Comparison of ENCODE assay signal across 17 cellular contexts in genomic region chr2:226915846-226916360, GRCh38.
DNase-seq lines count a peak whose midpoint lies in the region; ATAC-seq and TF ChIP-seq lines count a peak whose summit lies in the region.
"Had no signal": no experiment of that assay in that cellular context is flagged by ENCODE, and none has a peak within 500 bp of the region (broad histone marks: within the 10 kb centered on the region; RNA-seq: fewer than 3 reads in every experiment).

No MANE protein-coding gene starts in this region.

- intact Hi-C loops in activated CD4-positive, alpha-beta T cell treated with anti-CD3 and anti-CD28 coated beads for 36 hours (cut with DNase I, micrococcal nuclease), result no loop called here

- peaks cover 9% of the 10 kb centered on the region for H3K4me1 Mint-ChIP-seq in stimulated activated naive CD8-positive, alpha-beta T cell treated with anti-CD3 and anti-CD28 coated beads, Interleukin-15, amount 100 ng/mL, for 72 hours
- peaks cover 15% of the 10 kb centered on the region for H3K4me1 Mint-ChIP-seq in activated CD4-positive, alpha-beta T cell treated with anti-CD3 and anti-CD28 coated beads for 36 hours
- H3K4me1 Mint-ChIP-seq in CD8-positive, alpha-beta memory T cell, result peaks cover 9 to 23% (median 13%) of the 10 kb centered on the region in 3 donors
- H3K4me1 Mint-ChIP-seq: nephron had no signal

- H3K36me3 ChIP-seq in RWPE2 (ENCODE audit: low read depth), result peaks cover 9% of the 10 kb centered on the region; the same call in 1 of the 2 replicates
- H3K36me3 ChIP-seq in CD8-positive, alpha-beta memory T cell (ENCODE audit: insufficient read depth, low read length), result no peaks in the 10 kb centered on the region
- H3K36me3 ChIP-seq: left lung had no signal

- H3K4me3 Mint-ChIP-seq in stimulated activated naive CD8-positive, alpha-beta T cell treated with anti-CD3 and anti-CD28 coated beads, Interleukin-15, amount 100 ng/mL, for 72 hours, result no peak overlapping the region
- no peak overlapping the region for H3K4me3 Mint-ChIP-seq in activated CD4-positive, alpha-beta T cell treated with anti-CD3 and anti-CD28 coated beads for 36 hours
- H3K4me3 Mint-ChIP-seq in CD8-positive, alpha-beta memory T cell, result no peak overlapping the region
- H3K4me3 Mint-ChIP-seq: nephron, T-cell had no signal

- no peak for DNase-seq in stimulated activated naive CD8-positive, alpha-beta T cell treated with anti-CD3 and anti-CD28 coated beads, Interleukin-15, Interleukin-2, amounts not matched to agents 100 U/mL and 50 U/mL, for 24 hours
- DNase-seq in stimulated activated naive CD8-positive, alpha-beta T cell treated with anti-CD3 and anti-CD28 coated beads, Interleukin-15, amount 100 ng/mL, for 72 hours, result no peak
- DNase-seq in RWPE2 (ENCODE audit: low spot score) (no peak), fibroblast of pulmonary artery (ENCODE audit: low read depth) (peak; percentile 53), NCI-H2171 treated with DMSO at 0.1 percent for 48 hours (lab: John Stamatoyannopoulos, UW) (no peak)
- DNase-seq in activated CD4-positive, alpha-beta T cell treated with anti-CD3 and anti-CD28 coated beads for 36 hours, result no peak
- no peak for DNase-seq in CD8-positive, alpha-beta memory T cell
- DNase-seq: activated CD4-positive, alpha-beta T cell treated with anti-CD3 and anti-CD28 coated beads for 48 hours; activated T-cell treated with anti-CD3 and anti-CD28 coated beads, Interleukin-2, amount 50 U/mL, for 48 hours; left lung; NCI-H1048; spleen; T-cell had no signal

- CTCF ChIA-PET in activated CD4-positive, alpha-beta T cell treated with anti-CD3 and anti-CD28 coated beads for 36 hours (lab: Charles Lee), result no interaction called here
- CTCF ChIA-PET in CD8-positive, alpha-beta memory T cell (lab: Charles Lee), result no interaction called here

- no peak overlapping the region for H3K27ac Mint-ChIP-seq in stimulated activated naive CD8-positive, alpha-beta T cell treated with anti-CD3 and anti-CD28 coated beads, Interleukin-15, amount 100 ng/mL, for 72 hours
- H3K27ac Mint-ChIP-seq in activated CD4-positive, alpha-beta T cell treated with anti-CD3 and anti-CD28 coated beads for 36 hours, result no peak overlapping the region
- H3K27ac Mint-ChIP-seq in CD8-positive, alpha-beta memory T cell, result no peak overlapping the region
- H3K27ac Mint-ChIP-seq: nephron had no signal

- peak overlapping the region; percentile 34 for H3K27ac ChIP-seq in RWPE2 (ENCODE audit: poor library complexity, severe bottlenecking)
- no peak overlapping the region for H3K27ac ChIP-seq in CD8-positive, alpha-beta memory T cell (ENCODE audit: low read depth, low read length)
- H3K27ac ChIP-seq: left lung, tibial nerve had no signal

- POLR2A ChIA-PET in activated CD4-positive, alpha-beta T cell treated with anti-CD3 and anti-CD28 coated beads for 36 hours (lab: Charles Lee), result no interaction called here
- POLR2A ChIA-PET in CD8-positive, alpha-beta memory T cell (lab: Charles Lee), result no interaction called here

- H3K4me1 ChIP-seq in RWPE2 (ENCODE audit: insufficient read depth, poor library complexity, severe bottlenecking), result peaks cover 18% of the 10 kb centered on the region
- no peaks in the 10 kb centered on the region for H3K4me1 ChIP-seq in CD8-positive, alpha-beta memory T cell (ENCODE audit: insufficient read depth, low read length)
- H3K4me1 ChIP-seq: left lung, tibial nerve had no signal

- H3K9me3 ChIP-seq in RWPE2 (ENCODE audit: severe bottlenecking), result no peaks in the 10 kb centered on the region
- no peaks in the 10 kb centered on the region for H3K9me3 ChIP-seq in CD8-positive, alpha-beta memory T cell (ENCODE audit: low read length)
- H3K9me3 ChIP-seq: left lung, spleen had no signal

- H3K4me3 ChIP-seq in RWPE2 (ENCODE audit: severe bottlenecking) (no peak overlapping the region), fibroblast of pulmonary artery (replicated peaks; ENCODE audit: low read depth, low read length) (no peak overlapping the region)
- no peak overlapping the region for H3K4me3 ChIP-seq in CD8-positive, alpha-beta memory T cell (ENCODE audit: low read length)
- H3K4me3 ChIP-seq: left lung, spleen, tibial nerve had no signal

- H3K36me3 Mint-ChIP-seq in activated CD4-positive, alpha-beta T cell treated with anti-CD3 and anti-CD28 coated beads for 36 hours (ENCODE audit: low read depth), result peaks cover 35% of the 10 kb centered on the region
- H3K36me3 Mint-ChIP-seq in CD8-positive, alpha-beta memory T cell, result peaks cover 16 to 35% (median 24%) of the 10 kb centered on the region in 3 donors

- ATAC-seq in stimulated activated naive CD8-positive, alpha-beta T cell treated with anti-CD3 and anti-CD28 coated beads, Interleukin-15, Interleukin-2, amounts not matched to agents 100 U/mL and 50 U/mL, for 24 hours, result peak; percentile 19
- no peak for ATAC-seq in stimulated activated naive CD8-positive, alpha-beta T cell treated with anti-CD3 and anti-CD28 coated beads, Interleukin-15, amount 100 ng/mL, for 72 hours
- peak; percentile 99 for ATAC-seq in RWPE2 (ENCODE audit: low read depth)
- no peak for ATAC-seq in GM19455 (IDR thresholded peaks at IDR 0.05; ENCODE audit: unreplicated experiment)
- ATAC-seq in activated CD4-positive, alpha-beta T cell treated with anti-CD3 and anti-CD28 coated beads for 36 hours, result no peak
- ATAC-seq: left lung, Panc1 had no signal

- H3K27me3 Mint-ChIP-seq in stimulated activated naive CD8-positive, alpha-beta T cell treated with anti-CD3 and anti-CD28 coated beads, Interleukin-15, amount 100 ng/mL, for 72 hours, result no peaks in the 10 kb centered on the region
- H3K27me3 Mint-ChIP-seq in activated CD4-positive, alpha-beta T cell treated with anti-CD3 and anti-CD28 coated beads for 36 hours, result no peaks in the 10 kb centered on the region
- H3K27me3 Mint-ChIP-seq in CD8-positive, alpha-beta memory T cell, result no peaks in the 10 kb centered on the region
- H3K27me3 Mint-ChIP-seq: T-cell had no signal

- H3K27me3 ChIP-seq in RWPE2 (ENCODE audit: insufficient read depth, poor library complexity, severe bottlenecking), result no peaks in the 10 kb centered on the region
- H3K27me3 ChIP-seq in CD8-positive, alpha-beta memory T cell (ENCODE audit: insufficient read depth, low read length, poor library complexity, severe bottlenecking), result no peaks in the 10 kb centered on the region
- H3K27me3 ChIP-seq: left lung, spleen, tibial nerve had no signal

- peaks cover under 1 to 7% of the 10 kb centered on the region in 2 donors for H3K9me3 Mint-ChIP-seq in stimulated activated naive CD8-positive, alpha-beta T cell treated with anti-CD3 and anti-CD28 coated beads, Interleukin-15, amount 100 ng/mL, for 72 hours
- H3K9me3 Mint-ChIP-seq in activated CD4-positive, alpha-beta T cell treated with anti-CD3 and anti-CD28 coated beads for 36 hours (ENCODE audit: low read depth), result peaks cover 2% of the 10 kb centered on the region
- no peaks in the 10 kb centered on the region for H3K9me3 Mint-ChIP-seq in CD8-positive, alpha-beta memory T cell

- TF ChIP-seq CTCF in RWPE2 (IDR thresholded peaks at IDR 0.05; ENCODE audit: poor library complexity, severe bottlenecking), result no peak
- TF ChIP-seq CTCF in fibroblast of pulmonary artery (IDR thresholded peaks at IDR 0.05; ENCODE audit: low read length, missing control alignments), result no peak

Comparison
In these comparisons a context has a peak if more than half of its experiments do, and no peak if none do; other contexts are left out.
1. ATAC-seq: peak in stimulated activated naive CD8-positive, alpha-beta T cell treated with anti-CD3 and anti-CD28 coated beads, Interleukin-15, Interleukin-2, amounts not matched to agents 100 U/mL and 50 U/mL, for 24 hours (single experiment) and RWPE2 (single experiment); none in stimulated activated naive CD8-positive, alpha-beta T cell treated with anti-CD3 and anti-CD28 coated beads, Interleukin-15, amount 100 ng/mL, for 72 hours (single experiment), GM19455 (single experiment) and activated CD4-positive, alpha-beta T cell treated with anti-CD3 and anti-CD28 coated beads for 36 hours (single experiment).